In the genomic region with DNA sequence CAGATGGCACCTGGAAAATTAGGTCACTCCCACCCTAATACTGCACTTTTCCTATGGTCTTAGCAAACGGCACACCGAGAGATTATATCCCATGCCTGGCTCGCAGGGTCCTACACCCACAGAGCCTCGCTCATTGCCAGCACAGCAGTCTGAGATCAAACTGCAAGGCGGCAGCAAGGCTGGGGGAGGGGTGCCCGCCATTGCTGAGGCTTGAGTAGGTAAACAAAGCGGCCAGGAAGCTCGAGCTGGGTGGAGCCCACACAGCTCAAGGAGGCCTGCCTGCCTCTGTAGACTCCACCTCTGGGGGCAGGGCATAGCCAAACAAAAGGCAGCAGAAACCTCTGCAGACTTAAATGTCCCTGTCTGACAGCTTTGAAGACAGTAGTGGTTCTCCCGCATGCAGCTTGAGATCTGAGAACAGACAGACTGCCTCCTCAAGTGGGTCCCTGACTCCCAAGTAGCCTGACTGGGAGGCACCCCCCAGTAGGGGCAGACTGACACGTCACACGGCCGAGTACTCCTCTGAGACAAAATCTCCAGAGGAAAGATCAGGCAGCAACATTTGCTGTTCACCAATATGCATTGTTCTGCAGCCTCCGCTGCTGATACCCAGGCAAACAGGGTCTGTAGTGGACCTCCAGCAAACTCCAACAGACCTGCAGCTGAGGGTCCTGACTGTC, we compare ENCODE assay signal across 7 cellular contexts. TPM values are rescaled to one million over a fixed set of nuclear protein-coding genes. Genes with fewer than 3 reads are reported as not detected.
"Had no signal": no experiment of that assay in that cellular context is flagged by ENCODE, and none has a peak within 500 bp of the region (broad histone marks: within the 10 kb centered on the region; RNA-seq: fewer than 3 reads in every experiment).

No MANE protein-coding gene starts in this region.

RNA-seq across cellular contexts. Expression of gene HLA-G, which starts 47.5 kb away (rescaled TPM):
- total RNA-seq: dermis microvascular lymphatic vessel endothelial cell, gastrocnemius medialis, glomerular endothelial cell, left ventricle myocardium superior, lung microvascular endothelial cell, mesenteric fat pad, myocyte had no signal
